18 cellular contexts compared by ENCODE assay signal in genomic region chr1:84789014-84789413, GRCh38.
"Had no signal": no experiment of that assay in that cellular context is flagged by ENCODE, and none has a peak within 500 bp of the region (broad histone marks: within the 10 kb centered on the region; RNA-seq: fewer than 3 reads in every experiment).

No MANE protein-coding gene starts in this region.

- H3K27ac ChIP-seq: colonic mucosa, esophagus muscularis mucosa, foreskin keratinocyte, gastroesophageal sphincter, heart left ventricle, hepatocyte, left lung, lower lobe of right lung had no signal

- H3K36me3 ChIP-seq: colonic mucosa, esophagus muscularis mucosa, gastroesophageal sphincter, heart left ventricle, left lung, lower lobe of right lung had no signal

- H3K27me3 Mint-ChIP-seq: dendritic cell treated with granulocyte-macrophage colony-stimulating factor and Interleukin-4, amounts not matched to agents 40 ng/mL and 50 ng/mL, for 4 days had no signal

- H3K4me1 ChIP-seq: colonic mucosa, foreskin keratinocyte, heart left ventricle, left lung had no signal

- H3K27ac Mint-ChIP-seq: dendritic cell treated with granulocyte-macrophage colony-stimulating factor and Interleukin-4, amounts not matched to agents 40 ng/mL and 50 ng/mL, for 4 days; memory B cell had no signal

- H3K4me3 ChIP-seq: colonic mucosa, esophagus muscularis mucosa, gastroesophageal sphincter, heart left ventricle, hepatocyte, left lung, lower lobe of right lung had no signal

- ATAC-seq: foreskin keratinocyte; gastroesophageal sphincter; heart left ventricle; left cardiac atrium; left lung; left ventricle myocardium superior; lower lobe of right lung; naive thymus-derived CD4-positive, alpha-beta T cell had no signal

- H3K4me1 Mint-ChIP-seq: memory B cell; naive thymus-derived CD4-positive, alpha-beta T cell had no signal

- H3K4me3 Mint-ChIP-seq: dendritic cell treated with granulocyte-macrophage colony-stimulating factor and Interleukin-4, amounts not matched to agents 40 ng/mL and 50 ng/mL, for 4 days; memory B cell; naive thymus-derived CD4-positive, alpha-beta T cell had no signal

- H3K9me3 Mint-ChIP-seq: dendritic cell treated with granulocyte-macrophage colony-stimulating factor and Interleukin-4, amounts not matched to agents 40 ng/mL and 50 ng/mL, for 4 days had no signal

- H3K4me2 ChIP-seq: hepatocyte had no signal

- DNase-seq: colonic mucosa; cortex of kidney; effector memory CD4-positive, alpha-beta T cell; foreskin keratinocyte; heart left ventricle; hypothalamus; left cardiac atrium; left lung; left ventricle myocardium superior; lower lobe of right lung; mesendoderm; midbrain; naive thymus-derived CD4-positive, alpha-beta T cell had no signal

- H3K9me3 ChIP-seq: colonic mucosa had no signal

- H3K79me2 ChIP-seq: hepatocyte had no signal

- H2AFZ ChIP-seq: hepatocyte had no signal

- H3K27me3 ChIP-seq: colonic mucosa, esophagus muscularis mucosa, foreskin keratinocyte, gastroesophageal sphincter, heart left ventricle, hepatocyte, left lung had no signal
